In the genomic region with DNA sequence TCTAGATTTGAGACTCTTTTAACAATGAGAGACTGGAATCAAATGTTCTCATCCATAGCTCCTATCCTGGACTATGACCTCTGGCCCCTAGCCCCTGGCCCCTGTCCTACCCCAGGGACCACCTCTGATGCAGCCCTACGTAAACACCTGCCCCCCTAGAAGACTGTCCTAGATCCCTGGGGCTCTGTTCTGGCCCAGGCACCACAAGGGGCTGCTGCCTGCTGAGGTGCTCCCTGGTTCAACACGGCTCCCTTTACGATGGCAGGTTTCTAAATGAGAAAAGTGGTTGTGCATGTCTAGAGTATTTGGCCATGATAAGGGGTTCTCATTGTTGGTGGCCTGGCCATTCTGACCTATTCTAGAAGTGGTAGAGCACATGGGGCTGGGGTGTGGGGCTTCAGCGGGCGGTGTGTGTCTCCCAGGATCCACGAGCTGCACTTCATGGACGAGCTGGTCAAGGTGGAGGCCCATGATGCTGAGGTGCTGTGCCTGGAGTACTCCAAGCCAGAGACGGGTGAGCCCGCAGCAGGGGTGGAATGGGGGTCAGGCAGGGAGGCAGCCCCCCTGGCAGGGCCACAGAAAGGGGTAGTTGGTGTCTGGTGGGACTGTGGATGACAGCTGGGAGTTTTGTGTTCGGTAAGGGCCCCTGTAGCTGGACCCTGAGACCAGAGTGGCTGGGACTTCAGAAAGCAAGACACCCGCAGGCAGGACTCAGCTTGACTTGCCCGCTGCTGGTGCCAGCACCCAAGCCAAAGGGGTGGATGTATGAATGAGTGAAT, we compare ENCODE assay signal across 9 cellular contexts. TPM values are rescaled to one million over a fixed set of nuclear protein-coding genes. Genes with fewer than 3 reads are reported as not detected.
"Had no signal": no experiment of that assay in that cellular context is flagged by ENCODE, and none has a peak within 500 bp of the region (broad histone marks: within the 10 kb centered on the region; RNA-seq: fewer than 3 reads in every experiment).

No MANE protein-coding gene starts in this region.

- H3K4me1 Mint-ChIP-seq: GM23338 had no signal

- H3K9me3 Mint-ChIP-seq: GM23338 had no signal

- FAIRE-seq: H1, H54, HTR-8/SVneo had no signal

- H3K9me3 ChIP-seq: HAP-1 had no signal

- DNase-seq: IMR-90, KBM-7 had no signal

- H3K4me2 ChIP-seq: GM23338 had no signal

- H3K4me3 ChIP-seq: GM23338, HAP-1 had no signal

- H3K4me1 ChIP-seq: HAP-1 had no signal

- H3K4me3 Mint-ChIP-seq: GM23338 had no signal

- H3K27ac Mint-ChIP-seq: GM23338 had no signal

- H2AFZ ChIP-seq: GM23338 had no signal

- ATAC-seq: GM23338, HCT116 had no signal

RNA-seq across cellular contexts. Expression of a gene that starts 26.5 kb away (rescaled TPM):
- total RNA-seq: GM23338, H1, HT-29, IMR-90 had no signal
- polyA plus RNA-seq: GM23338, IMR-90 had no signal
